Comparison of ENCODE assay signal across 41 cellular contexts in genomic region chr12:11150832-11151231, GRCh38. TPM values are rescaled to one million over a fixed set of nuclear protein-coding genes. Genes with fewer than 3 reads are reported as not detected.
"Had no signal": no experiment of that assay in that cellular context is flagged by ENCODE, and none has a peak within 500 bp of the region (broad histone marks: within the 10 kb centered on the region; RNA-seq: fewer than 3 reads in every experiment).

No MANE protein-coding gene starts in this region.

- DNase-seq: activated CD4-positive, alpha-beta memory T cell treated with anti-CD3 and anti-CD28 coated beads, Interleukin-2, amount 10 ng/mL, durations not matched to agents 7 days and 5 days; activated CD4-positive, alpha-beta T cell treated with anti-CD3 and anti-CD28 coated beads, Interleukin-2, amount 10 ng/mL, durations not matched to agents 24 days and 14 days; activated CD4-positive, CD25-positive, alpha-beta regulatory T cell treated with anti-CD3 and anti-CD28 coated beads, Interleukin-2, amount 50 U/mL, for 72 hours; activated CD8-positive, alpha-beta memory T cell treated with anti-CD3 and anti-CD28 coated beads, Interleukin-2, amount 50 U/mL, for 48 hours; activated gamma-delta T cell treated with Interleukin-2 at 50 U/mL for 16 hours; activated naive CD4-positive, alpha-beta T cell treated with anti-CD3 and anti-CD28 coated beads, Interleukin-2, amount 50 U/mL, for 16 hours; activated T-cell treated with anti-CD3 and anti-CD28 coated beads, Interleukin-2, amount 50 U/mL, for 24 hours; amniotic stem cell; brain microvascular endothelial cell; dorsolateral prefrontal cortex; effector memory CD4-positive, alpha-beta T cell; islet precursor cell; left ventricle myocardium inferior; mesendoderm; natural killer cell; occipital lobe; psoas muscle; sigmoid colon; small intestine; stimulated activated CD4-positive, alpha-beta T cell treated with anti-CD3 and anti-CD28 coated beads, Interleukin-1b, Interleukin-23, amount 100 ng/mL, for 48 hours; stimulated activated CD4-positive, alpha-beta T cell treated with anti-CD3 and anti-CD28 coated beads, Interleukin-4, amount 100 ng/mL, for 4 hours; stimulated activated CD8-positive, alpha-beta memory T cell treated with anti-CD3 and anti-CD28 coated beads, Interleukin-4, amount 100 ng/mL, for 48 hours; tibial artery; WERI-Rb-1 had no signal

- H3K4me2 ChIP-seq: hepatocyte, neural progenitor cell had no signal

- H2AFZ ChIP-seq: hepatocyte, neural progenitor cell, parathyroid adenoma had no signal

- ATAC-seq: activated T-helper 17 cell treated with anti-CD3 and anti-CD28 coated beads, Interleukin-2, amount 50 U/mL, for 72 hours; gastroesophageal sphincter; natural killer cell; psoas muscle; stimulated activated memory B cell treated with anti-CD40 and anti-IgM and Interleukin-4, amounts not matched to agents 10 μg/mL and 1 μg/mL and 100 μg/mL, for 72 hours had no signal

- H3K9ac ChIP-seq: neural progenitor cell, parathyroid adenoma had no signal

- H3K27ac ChIP-seq: brain microvascular endothelial cell, coronary artery, dorsolateral prefrontal cortex, gastroesophageal sphincter, hepatocyte, left ventricle myocardium inferior, neural progenitor cell, parathyroid adenoma, psoas muscle, sigmoid colon, suprapubic skin, tibial artery, WERI-Rb-1 had no signal

- H3K27me3 ChIP-seq: brain microvascular endothelial cell, dorsolateral prefrontal cortex, gastroesophageal sphincter, hepatocyte, neural progenitor cell, sigmoid colon, suprapubic skin, tibial artery had no signal

- H3K4me1 ChIP-seq: gastroesophageal sphincter, neural progenitor cell, parathyroid adenoma, sigmoid colon, suprapubic skin, tibial artery had no signal

- FAIRE-seq: astrocyte, small intestine had no signal

- H3K9me3 ChIP-seq: gastroesophageal sphincter, psoas muscle, sigmoid colon, suprapubic skin, tibial artery had no signal

- H3K4me3 ChIP-seq: coronary artery, dorsolateral prefrontal cortex, gastroesophageal sphincter, hepatocyte, left ventricle myocardium inferior, lung, neural progenitor cell, psoas muscle, sigmoid colon, suprapubic skin, tibial artery had no signal

- H3K36me3 ChIP-seq: brain microvascular endothelial cell, gastroesophageal sphincter, left ventricle myocardium inferior, sigmoid colon, suprapubic skin, tibial artery, WERI-Rb-1 had no signal

RNA-seq across cellular contexts. Expression of gene TAS2R42, which starts 35.9 kb away (rescaled TPM):
- total RNA-seq: activated CD4-positive, alpha-beta memory T cell treated with anti-CD3 and anti-CD28 coated beads, Interleukin-2, amount 10 ng/mL, durations not matched to agents 7 days and 5 days; activated CD4-positive, alpha-beta T cell treated with anti-CD3 and anti-CD28 coated beads, Interleukin-2, amount 10 ng/mL, durations not matched to agents 24 days and 14 days; activated T-helper 17 cell treated with anti-CD3 and anti-CD28 coated beads, Interleukin-2, amount 50 U/mL, for 72 hours; astrocyte; cardiac septum; cerebellum; dorsolateral prefrontal cortex; fibroblast of lung; fibroblast of villous mesenchyme; gastroesophageal sphincter; hepatocyte; left ventricle myocardium inferior; lung; mononuclear cell; natural killer cell; occipital lobe; psoas muscle; sigmoid colon; suprapubic skin; ureter had no signal
- polyA plus RNA-seq: esophagus, fibroblast of lung, hepatocyte, lung, psoas muscle, sigmoid colon, small intestine had no signal

RNA-seq across cellular contexts. Expression of gene TAS2R43, which starts 58.7 kb away (rescaled TPM):
- total RNA-seq: left ventricle myocardium inferior, mononuclear cell had no signal
- polyA plus RNA-seq: esophagus, fibroblast of lung, lung, sigmoid colon had no signal
